9 cellular contexts compared by ENCODE assay signal in genomic region chr19:11639245-11639601, GRCh38.
DNase-seq lines count a peak whose midpoint lies in the region; ATAC-seq and TF ChIP-seq lines count a peak whose summit lies in the region.
"Had no signal": no experiment of that assay in that cellular context is flagged by ENCODE, and none has a peak within 500 bp of the region (broad histone marks: within the 10 kb centered on the region; RNA-seq: fewer than 3 reads in every experiment).

No MANE protein-coding gene starts in this region.

- in situ Hi-C loops in ACHN (cut with HindIII; ENCODE audit: low pct_ligation_motif_present, low pct_unique_long_range_greater_than_20kb, low sequenced_read_pairs) = no loop called here

- H3K27ac Mint-ChIP-seq in nephron = no peak overlapping the region

- no peak for DNase-seq in coronary artery (ENCODE audit: low spot score)
- no peak for DNase-seq in HEK293T (ENCODE audit: extremely low spot score)
- no peak for DNase-seq in ACHN
- DNase-seq in stimulated activated CD4-positive, alpha-beta T cell treated with anti-CD3 and anti-CD28 coated beads, Interleukin-4, amount 100 ng/mL, for 4 hours = no peak

- CTCF ChIA-PET in HEK293T (lab: Yijun Ruan, JAX) = interaction anchor here (1.4 kb wide), 1 partner anchor 51 kb away, joined by 3 read pairs; no protein-coding TSS in a partner anchor

- no peaks in the 10 kb centered on the region for H3K27me3 ChIP-seq in BLaER1 treated with 17β-estradiol and CSF1 and Interleukin-3, amounts not matched to agents 10 nM and 100 nM

- peaks cover 0 to 9% (median under 1%) of the 10 kb centered on the region in 11 experiments; a peak in 5 of 22 replicates for H3K36me3 ChIP-seq in BLaER1 treated with 17β-estradiol and CSF1 and Interleukin-3, amounts not matched to agents 10 nM and 100 nM

- H3K4me1 Mint-ChIP-seq in nephron = no peaks in the 10 kb centered on the region

- ATAC-seq in HG03442 (IDR thresholded peaks at IDR 0.05; ENCODE audit: unreplicated experiment) = peak; percentile 11
- no peak for ATAC-seq in GM18519 (IDR thresholded peaks at IDR 0.05; ENCODE audit: low FRiP score, unreplicated experiment)

- peaks cover 6% of the 10 kb centered on the region for H3K9me3 Mint-ChIP-seq in nephron

- peak overlapping the region in 10 of 11 experiments; percentile 34 to 100 (median 98); a peak in 17 of 22 replicates for H3K4me2 ChIP-seq in BLaER1 treated with 17β-estradiol and CSF1 and Interleukin-3, amounts not matched to agents 10 nM and 100 nM

- no peaks in the 10 kb centered on the region for H4K20me1 ChIP-seq in BLaER1 treated with 17β-estradiol and CSF1 and Interleukin-3, amounts not matched to agents 10 nM and 100 nM

- H3K27me3 Mint-ChIP-seq in nephron (ENCODE audit: low read depth) = no peaks in the 10 kb centered on the region

- H3K4me3 ChIP-seq in BLaER1 treated with 17β-estradiol and CSF1 and Interleukin-3, amounts not matched to agents 10 nM and 100 nM = peak overlapping the region in 4 of 10 experiments; percentile 78 to 87 (median 82); a peak in 4 of 20 replicates
- peak overlapping the region; percentile 74 for H3K4me3 ChIP-seq in coronary artery

- H3K9me3 ChIP-seq in BLaER1 treated with 17β-estradiol and CSF1 and Interleukin-3, amounts not matched to agents 10 nM and 100 nM (replicated peaks in 1 of 11) = peaks cover 0 to 27% (median 9%) of the 10 kb centered on the region in 11 experiments; a peak in 15 of 22 replicates

- H3K4me1 ChIP-seq in BLaER1 treated with 17β-estradiol and CSF1 and Interleukin-3, amounts not matched to agents 10 nM and 100 nM = peaks cover 0 to 20% (median 13%) of the 10 kb centered on the region in 10 experiments; a peak in 14 of 20 replicates

- no peak for TF ChIP-seq CTCF in coronary artery (IDR thresholded peaks at IDR 0.05)
- no peak for TF ChIP-seq CTCF in nephron (IDR thresholded peaks at IDR 0.05; ENCODE audit: unreplicated experiment in 3 of 3)

- H3K9ac ChIP-seq in BLaER1 treated with 17β-estradiol and CSF1 and Interleukin-3, amounts not matched to agents 10 nM and 100 nM = no peak overlapping the region

- H3K36me3 Mint-ChIP-seq in nephron (ENCODE audit: low read depth) = peaks cover 14% of the 10 kb centered on the region

- POLR2A ChIA-PET in HEK293T (lab: Yijun Ruan, JAX) = interaction anchor here (1.1 to 1.8 kb wide), 3 partner anchors 11 to 187 kb away, joined by 3 to 7 read pairs (median 4); no protein-coding TSS in a partner anchor

- H3K27ac ChIP-seq in BLaER1 treated with 17β-estradiol and CSF1 and Interleukin-3, amounts not matched to agents 10 nM and 100 nM = no peak overlapping the region
- H3K27ac ChIP-seq in coronary artery = no peak overlapping the region
- H3K27ac ChIP-seq: KMS-11 had no signal

- peak overlapping the region; percentile 91 to 95 (median 94) for H3K4me3 Mint-ChIP-seq in nephron

TF ChIP-seq in HEK293T, 16 proteins besides CTCF, POLR2A, EP300 and RAD21:
- TF ChIP-seq BHLHE40 (IDR thresholded peaks at IDR 0.05; ENCODE audit: borderline replicate concordance) = no peak
- TF ChIP-seq FOXK2 (IDR thresholded peaks at IDR 0.05) = no peak
- no peak for TF ChIP-seq CTBP1 (IDR thresholded peaks at IDR 0.05; ENCODE audit: borderline replicate concordance)
- no peak for TF ChIP-seq FOXM1 (IDR thresholded peaks at IDR 0.05; ENCODE audit: borderline replicate concordance)
- no peak for TF ChIP-seq HDGF (IDR thresholded peaks at IDR 0.05; ENCODE audit: borderline replicate concordance)
- TF ChIP-seq LEF1 (IDR thresholded peaks at IDR 0.05; ENCODE audit: borderline replicate concordance) = no peak
- TF ChIP-seq ARNT (IDR thresholded peaks at IDR 0.05) = no peak
- TF ChIP-seq NFRKB (IDR thresholded peaks at IDR 0.05) = no peak
- no peak for TF ChIP-seq TARDBP (IDR thresholded peaks at IDR 0.05)
- no peak for TF ChIP-seq L3MBTL2 (conservative IDR thresholded peaks at IDR 0.05)
- no peak for TF ChIP-seq ZNF384 (IDR thresholded peaks at IDR 0.05)
